Comparison of ENCODE assay signal across 8 cellular contexts in the genomic region with DNA sequence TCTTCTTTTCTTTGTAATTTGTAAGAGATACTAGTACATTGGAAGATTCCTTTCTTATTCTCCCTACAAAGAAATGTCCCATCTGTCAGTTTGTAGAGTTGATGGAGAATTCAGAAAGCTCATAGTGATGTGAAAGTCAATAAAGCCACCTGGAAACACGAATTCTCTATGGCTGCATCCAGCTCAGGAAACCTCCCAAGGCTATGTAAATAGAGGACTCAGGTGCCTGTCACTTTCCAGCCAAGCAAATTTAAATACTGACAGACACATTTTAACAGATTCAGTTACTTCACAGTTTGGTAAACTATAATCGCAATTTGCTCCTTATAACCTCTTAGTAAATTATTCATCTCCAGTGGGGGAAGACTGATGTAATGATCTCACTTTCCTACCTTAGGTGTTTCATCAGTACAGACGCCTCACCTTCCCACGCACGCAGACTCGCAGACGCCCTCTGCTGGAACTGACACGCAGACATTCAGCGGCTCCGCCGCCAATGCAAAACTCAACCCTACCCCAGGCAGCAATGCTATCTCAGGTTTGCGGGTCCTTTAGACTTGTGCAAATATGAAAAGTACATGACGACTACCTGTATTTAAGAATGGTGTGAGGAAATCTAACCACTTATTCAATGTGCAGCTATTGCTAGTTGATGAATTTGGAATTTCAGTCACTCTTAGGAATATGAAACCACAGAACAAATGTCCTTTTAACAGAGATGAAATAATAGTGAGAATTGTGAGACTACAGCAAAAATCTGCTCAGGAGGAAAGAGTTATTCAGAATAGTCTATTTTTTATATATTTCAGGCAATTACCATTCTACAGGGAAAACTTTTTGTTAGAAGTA.
DNase-seq lines count a peak whose midpoint lies in the region; TF ChIP-seq lines count a peak whose summit lies in the region.

No MANE protein-coding gene starts in this region.

- H3K9me2 ChIP-seq in Loucy (replicated peaks; ENCODE audit: low read depth, low read length), result no peaks in the 10 kb centered on the region

- H3K79me2 ChIP-seq in Loucy (ENCODE audit: insufficient read depth, low read length) (peaks cover 77% of the 10 kb centered on the region), mesendoderm (ENCODE audit: control insufficient read depth, insufficient read depth, low read length) (no peaks in the 10 kb centered on the region)

- no CpG with 5 or more reads among the region's 13 CpGs for WGBS in mesendoderm (ENCODE audit: extremely low coverage, insufficient coverage, low lambda C conversion rate)

- no peak overlapping the region for H2AK5ac ChIP-seq in mesendoderm (ENCODE audit: low read length)

- H3K4me3 ChIP-seq in Loucy (ENCODE audit: low read length, poor library complexity, severe bottlenecking), result no peak overlapping the region
- no peak overlapping the region for H3K4me3 ChIP-seq in mesendoderm (ENCODE audit: low read length)

- no peak overlapping the region for H4K8ac ChIP-seq in mesendoderm (ENCODE audit: low read depth, low read length)

- H3K4me2 ChIP-seq in Loucy (ENCODE audit: low read depth, low read length, poor library complexity, severe bottlenecking) (no peak overlapping the region), mesendoderm (ENCODE audit: low read length) (no peak overlapping the region)

- peaks cover 74% of the 10 kb centered on the region for H3K4me1 Mint-ChIP-seq in activated CD4-positive, alpha-beta T cell treated with anti-CD3 and anti-CD28 coated beads, Interleukin-2, amount 10 ng/mL, durations not matched to agents 7 days and 5 days
- H3K4me1 Mint-ChIP-seq in dendritic cell treated with granulocyte-macrophage colony-stimulating factor and Interleukin-4, amounts not matched to agents 40 ng/mL and 50 ng/mL, for 4 days (ENCODE audit: low read depth), result peaks cover 30% of the 10 kb centered on the region

- no peaks in the 10 kb centered on the region for H3K9me3 ChIP-seq in Loucy (ENCODE audit: insufficient read depth, low read depth, low read length)

- H3K36me3 Mint-ChIP-seq in activated CD4-positive, alpha-beta T cell treated with anti-CD3 and anti-CD28 coated beads, Interleukin-2, amount 10 ng/mL, durations not matched to agents 7 days and 5 days (ENCODE audit: low read depth), result peaks cover 80% of the 10 kb centered on the region
- peaks cover 90% of the 10 kb centered on the region for H3K36me3 Mint-ChIP-seq in dendritic cell treated with granulocyte-macrophage colony-stimulating factor and Interleukin-4, amounts not matched to agents 40 ng/mL and 50 ng/mL, for 4 days (ENCODE audit: low read depth)

- H2BK120ac ChIP-seq in mesendoderm (ENCODE audit: low read depth, low read length), result no peak overlapping the region

- H4K5ac ChIP-seq in mesendoderm (ENCODE audit: low read length), result no peak overlapping the region

- intact Hi-C loops in dendritic cell treated with granulocyte-macrophage colony-stimulating factor and Interleukin-4, amounts not matched to agents 40 ng/mL and 50 ng/mL, for 4 days (cut with micrococcal nuclease), result loop anchor here (10.0 kb wide), 1 partner anchor 405 kb away; no protein-coding TSS in a partner anchor

- DNase-seq in DMS153 (lab: John Stamatoyannopoulos, UW), result peak; percentile 47
- DNase-seq in activated CD4-positive, alpha-beta T cell treated with anti-CD3 and anti-CD28 coated beads, Interleukin-2, amount 10 ng/mL, durations not matched to agents 7 days and 5 days, result peak; percentile 64
- DNase-seq in mesendoderm, result peak; percentile 72
- peak; percentile 63 for DNase-seq in stimulated activated CD8-positive, alpha-beta memory T cell treated with anti-CD3 and anti-CD28 coated beads, Interleukin-4, amount 100 ng/mL, for 24 hours (ENCODE audit: low read depth)
- DNase-seq in NCI-H524 treated with DMSO at 0.1 percent for 48 hours (lab: John Stamatoyannopoulos, UW), result no peak
- no peak for DNase-seq in SKM-1 treated with dmso at 0.1 percent for 144 hours (lab: John Stamatoyannopoulos, UW; ENCODE audit: unreplicated experiment)

- no peak overlapping the region for H3K23ac ChIP-seq in mesendoderm (ENCODE audit: low read length)

- no peak overlapping the region for H3K4ac ChIP-seq in mesendoderm (ENCODE audit: low read depth, low read length)

- H3K4me1 ChIP-seq in Loucy (ENCODE audit: insufficient read depth, low read length, poor library complexity, severe bottlenecking), result no peaks in the 10 kb centered on the region
- H3K4me1 ChIP-seq in mesendoderm (ENCODE audit: control insufficient read depth, low read depth, low read length), result no peaks in the 10 kb centered on the region

- no peaks in the 10 kb centered on the region for H3K79me1 ChIP-seq in mesendoderm (ENCODE audit: low read length)

- H3K36me3 ChIP-seq in Loucy (ENCODE audit: insufficient read depth, low read length) (peaks cover 93% of the 10 kb centered on the region), mesendoderm (ENCODE audit: control insufficient read depth, insufficient read depth, low read length) (no peaks in the 10 kb centered on the region)

- H3K56ac ChIP-seq in mesendoderm (ENCODE audit: low read length), result no peak overlapping the region

- TF ChIP-seq CTCF in Loucy (conservative IDR thresholded peaks at IDR 0.05; ENCODE audit: low read length), result peak; percentile 76

- peaks cover 73% of the 10 kb centered on the region for H4K20me1 ChIP-seq in Loucy (ENCODE audit: insufficient read depth, low read length, poor library complexity, severe bottlenecking)

- no peak overlapping the region for H2BK5ac ChIP-seq in mesendoderm (ENCODE audit: low read length)

- CTCF ChIA-PET in activated CD4-positive, alpha-beta T cell treated with anti-CD3 and anti-CD28 coated beads, Interleukin-2, amount 10 ng/mL, durations not matched to agents 7 days and 5 days (lab: Charles Lee), result interaction anchor here (2.7 kb wide), 1 partner anchor 18 kb away, joined by 8 read pairs; no protein-coding TSS in a partner anchor

- 0 out of 2 replicates have a peak, but pooled peaks cover 5% of the 10 kb centered on the region for H3F3A ChIP-seq in Loucy (ENCODE audit: low read depth)

- no peak overlapping the region for H3K4me3 Mint-ChIP-seq in activated CD4-positive, alpha-beta T cell treated with anti-CD3 and anti-CD28 coated beads, Interleukin-2, amount 10 ng/mL, durations not matched to agents 7 days and 5 days
- no peak overlapping the region for H3K4me3 Mint-ChIP-seq in dendritic cell treated with granulocyte-macrophage colony-stimulating factor and Interleukin-4, amounts not matched to agents 40 ng/mL and 50 ng/mL, for 4 days

- no peak overlapping the region for H2BK15ac ChIP-seq in mesendoderm (replicated peaks; ENCODE audit: low read depth)

- no peaks in the 10 kb centered on the region for H3K27me3 Mint-ChIP-seq in activated CD4-positive, alpha-beta T cell treated with anti-CD3 and anti-CD28 coated beads, Interleukin-2, amount 10 ng/mL, durations not matched to agents 7 days and 5 days
- H3K27me3 Mint-ChIP-seq in dendritic cell treated with granulocyte-macrophage colony-stimulating factor and Interleukin-4, amounts not matched to agents 40 ng/mL and 50 ng/mL, for 4 days, result no peaks in the 10 kb centered on the region

- H3K27ac Mint-ChIP-seq in activated CD4-positive, alpha-beta T cell treated with anti-CD3 and anti-CD28 coated beads, Interleukin-2, amount 10 ng/mL, durations not matched to agents 7 days and 5 days, result peak overlapping the region; percentile 67
- H3K27ac Mint-ChIP-seq in dendritic cell treated with granulocyte-macrophage colony-stimulating factor and Interleukin-4, amounts not matched to agents 40 ng/mL and 50 ng/mL, for 4 days, result peak overlapping the region; percentile 23

- H3K9me3 Mint-ChIP-seq in activated CD4-positive, alpha-beta T cell treated with anti-CD3 and anti-CD28 coated beads, Interleukin-2, amount 10 ng/mL, durations not matched to agents 7 days and 5 days, result no peaks in the 10 kb centered on the region
- no peaks in the 10 kb centered on the region for H3K9me3 Mint-ChIP-seq in dendritic cell treated with granulocyte-macrophage colony-stimulating factor and Interleukin-4, amounts not matched to agents 40 ng/mL and 50 ng/mL, for 4 days

- POLR2A ChIA-PET in activated CD4-positive, alpha-beta T cell treated with anti-CD3 and anti-CD28 coated beads, Interleukin-2, amount 10 ng/mL, durations not matched to agents 7 days and 5 days (lab: Charles Lee), result no interaction called here

- no peak overlapping the region for H3K18ac ChIP-seq in mesendoderm (ENCODE audit: low read length)

- H3K27me3 ChIP-seq in Loucy (ENCODE audit: insufficient read depth, low read length, poor library complexity, severe bottlenecking) (no peaks in the 10 kb centered on the region), mesendoderm (ENCODE audit: insufficient read depth, low read length, poor library complexity) (no peaks in the 10 kb centered on the region)

- H3K9ac ChIP-seq in Loucy (ENCODE audit: low read depth, low read length, poor library complexity, severe bottlenecking) (no peak overlapping the region), mesendoderm (ENCODE audit: low read length) (no peak overlapping the region)

- H3K27ac ChIP-seq in mesendoderm (ENCODE audit: low read depth, low read length), result no peak overlapping the region

- no peak overlapping the region for H2AFZ ChIP-seq in Loucy (ENCODE audit: low read length)

Comparison
In these comparisons a context has a peak if more than half of its experiments do, and no peak if none do; other contexts are left out.
1. DNase-seq: peak in DMS153 (single experiment), activated CD4-positive, alpha-beta T cell treated with anti-CD3 and anti-CD28 coated beads, Interleukin-2, amount 10 ng/mL, durations not matched to agents 7 days and 5 days (single experiment), mesendoderm (single experiment) and stimulated activated CD8-positive, alpha-beta memory T cell treated with anti-CD3 and anti-CD28 coated beads, Interleukin-4, amount 100 ng/mL, for 24 hours (single experiment); none in NCI-H524 treated with DMSO at 0.1 percent for 48 hours (single experiment) and SKM-1 treated with dmso at 0.1 percent for 144 hours (single experiment).